In the genomic region with DNA sequence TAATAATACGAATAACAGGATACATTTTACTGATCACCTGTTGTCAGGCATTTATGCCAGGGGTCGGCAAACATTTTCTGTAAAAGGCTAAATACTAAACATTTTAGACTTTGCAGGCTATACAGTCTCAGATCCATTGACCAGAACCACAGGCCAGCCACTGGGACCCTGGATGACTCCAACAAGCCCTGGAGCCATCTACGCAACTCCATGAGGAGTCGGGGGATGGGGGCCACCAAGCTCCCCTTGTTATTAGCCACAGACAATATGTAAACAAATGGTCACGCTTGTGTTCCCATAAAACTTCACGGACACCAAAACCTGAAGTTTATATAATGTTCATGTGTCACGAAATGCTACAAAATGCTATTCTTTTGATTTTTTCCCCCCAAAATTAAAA, we compare ENCODE assay signal across 19 cellular contexts. TPM values are rescaled to one million over a fixed set of nuclear protein-coding genes. Genes with fewer than 3 reads are reported as not detected.
A peak's percentile ranks its signal among the peaks of the same experiment; 100 is the strongest.
DNase-seq lines count a peak whose midpoint lies in the region; ATAC-seq, FAIRE-seq and TF ChIP-seq lines count a peak whose summit lies in the region.
"Had no signal": no experiment of that assay in that cellular context is flagged by ENCODE, and none has a peak within 500 bp of the region (broad histone marks: within the 10 kb centered on the region; RNA-seq: fewer than 3 reads in every experiment).

No MANE protein-coding gene starts in this region.

- intact Hi-C loops in K562 (cut with micrococcal nuclease) (loop anchor here (10.0 kb wide), 1 partner anchor 87 kb away; the partner anchor contains the start of gene C22orf31), kidney (cut with DNase I) (no loop called here), spleen (cut with DNase I; ENCODE audit: low total_unique reads) (no loop called here)

- H3K27me3 Mint-ChIP-seq in GM23338 (ENCODE audit: insufficient read depth, low read depth, poor library complexity): peaks cover 12% of the 10 kb centered on the region

- H3K9ac ChIP-seq in K562 (ENCODE audit: insufficient read depth in 1 of 2, low read depth in 2 of 2, low read length in 2 of 2): no peak overlapping the region
- no peak overlapping the region for H3K9ac ChIP-seq in kidney (ENCODE audit: low read length in 2 of 2)

- 94% methylated on average over 7 of the region's 7 CpGs for WGBS in K562 (ENCODE audit: insufficient coverage, low coverage, missing lambda C conversion rate)
- WGBS in spleen, 5 donors: 88 to 97% (median 95%) methylated on average over 7 of the region's 7 CpGs

- TF ChIP-seq POLR2A in K562 (conservative IDR thresholded peaks at IDR 0.05) (no peak), spleen (IDR thresholded peaks at IDR 0.05) (no peak)

- H4K20me1 ChIP-seq in GM23338 (replicated peaks; ENCODE audit: insufficient read depth) (no peaks in the 10 kb centered on the region), K562 (replicated peaks; ENCODE audit: control insufficient read depth, insufficient read depth, low read length) (no peaks in the 10 kb centered on the region)

- no peak for TF ChIP-seq RAD21 in K562 (CRISPR knock-in tag; conservative IDR thresholded peaks at IDR 0.05 in 1 of 2, IDR thresholded peaks at IDR 0.05 in 1 of 2)

- no peaks in the 10 kb centered on the region for H3K9me3 ChIP-seq in K562 (replicated peaks; ENCODE audit: control insufficient read depth, insufficient read depth, low read depth, low read length)
- H3K9me3 ChIP-seq in kidney (ENCODE audit: control insufficient read depth in 1 of 2, low read length in 2 of 2): no peaks in the 10 kb centered on the region
- H3K9me3 ChIP-seq in spleen: no peaks in the 10 kb centered on the region

- no peaks in the 10 kb centered on the region for H3K9me3 Mint-ChIP-seq in GM23338
- H3K9me3 Mint-ChIP-seq: CD4-positive, CD25-positive, alpha-beta regulatory T cell had no signal

- no peaks in the 10 kb centered on the region for H3K9me2 ChIP-seq in GM23338 (ENCODE audit: insufficient read depth)

- H3K4me3 ChIP-seq in GM23338 (no peak overlapping the region), K562 (no peak overlapping the region), kidney (ENCODE audit: low read length in 2 of 2) (no peak overlapping the region), spleen (no peak overlapping the region)

- H3K4me1 Mint-ChIP-seq in GM23338: peaks cover 43% of the 10 kb centered on the region

- TF ChIP-seq EP300 in K562 (IDR thresholded peaks at IDR 0.05; ENCODE audit: low read length): no peak

- TF ChIP-seq CTCF in GM23338 (conservative IDR thresholded peaks at IDR 0.05; ENCODE audit: low read depth in 2 of 2) (no peak), K562 (IDR thresholded peaks at IDR 0.05 in 2 of 3, conservative IDR thresholded peaks at IDR 0.05 in 1 of 3; ENCODE audit: insufficient read depth in 2 of 3, low read depth in 1 of 3, low read length in 3 of 3) (no peak), kidney (IDR thresholded peaks at IDR 0.05; ENCODE audit: borderline replicate concordance, extremely low read depth, insufficient read depth) (no peak), spleen (IDR thresholded peaks at IDR 0.05 in 8 of 11, conservative IDR thresholded peaks at IDR 0.05 in 3 of 11) (no peak)

- in situ Hi-C loops in K562 (cut with MboI): loop anchor here (10.0 kb wide), 1 partner anchor 297 kb away; no protein-coding TSS in a partner anchor

- H3K27me3 ChIP-seq in GM23338 (ENCODE audit: insufficient read depth) (no peaks in the 10 kb centered on the region), K562 (ENCODE audit: control insufficient read depth in 2 of 2, insufficient read depth in 2 of 2, low read length in 2 of 2) (no peaks in the 10 kb centered on the region), spleen (replicated peaks in 1 of 7) (peaks cover 0 to 41% (median 0%) of the 10 kb centered on the region in 7 donors)

- H3K27ac Mint-ChIP-seq in GM23338: peak overlapping the region; percentile 59; the same call in 1 of the 2 replicates

- CTCF ChIA-PET in K562 (lab: Yijun Ruan, JAX; ENCODE audit: low intra/inter-chr PET ratio): no interaction called here

- H3K36me3 Mint-ChIP-seq in GM23338 (ENCODE audit: low read depth): no peaks in the 10 kb centered on the region
- H3K36me3 Mint-ChIP-seq: CD4-positive, CD25-positive, alpha-beta regulatory T cell had no signal

- ATAC-seq in GM23338 (no peak), K562 (no peak), HG03432 (IDR thresholded peaks at IDR 0.05; ENCODE audit: unreplicated experiment) (no peak), HG02759 (IDR thresholded peaks at IDR 0.05; ENCODE audit: unreplicated experiment) (no peak)
- ATAC-seq: HepG2 had no signal

- H3K4me1 ChIP-seq in GM23338 (ENCODE audit: insufficient read depth) (peaks cover 36% of the 10 kb centered on the region), K562 (replicated peaks in 1 of 2; ENCODE audit: control insufficient read depth in 2 of 2, insufficient read depth in 2 of 2, low read length in 2 of 2) (peaks cover 14 to 24% of the 10 kb centered on the region in 2 experiments), kidney (ENCODE audit: control insufficient read depth in 1 of 2, insufficient read depth in 1 of 2, low read depth in 1 of 2, low read length in 2 of 2) (peaks cover 5 to 9% of the 10 kb centered on the region in 2 donors), spleen (peaks cover 18 to 62% (median 53%) of the 10 kb centered on the region in 6 donors)

- no peak for DNase-seq in GM23338 (ENCODE audit: low spot score)
- no peak for DNase-seq in K562 (ENCODE audit: extremely low read depth in 1 of 4, low spot score in 3 of 4)
- DNase-seq in kidney: peak; percentile 28
- DNase-seq in spleen: no peak
- DNase-seq in NCI-H524 (lab: John Stamatoyannopoulos, UW): no peak
- DNase-seq: ACHN; CD4-positive, CD25-positive, alpha-beta regulatory T cell; DMS79 treated with DMSO at 0.1 percent for 48 hours; HCEC 1CT; MM.1S; NCI-H1105; NCI-H187; NCI-H446 treated with DMSO at 0.1 percent for 48 hours; NCI-H82 had no signal

- FAIRE-seq in K562 (lab: Jason Lieb, UNC) (no peak), kidney (lab: Jason Lieb, UNC) (no peak)
- FAIRE-seq: G401.6, GM12891, HepG2 had no signal

- no peaks in the 10 kb centered on the region for H3K9me1 ChIP-seq in K562 (ENCODE audit: control insufficient read depth, insufficient read depth, low read length)

- no TSS peak for BruUV-seq in K562 (replicated peaks; lab: Mats Ljungman, UMichigan)

- H2AFZ ChIP-seq in GM23338 (0 out of 2 replicates have a peak overlapping the region, but pooled peaks have one; percentile 65), K562 (ENCODE audit: low read depth, low read length) (no peak overlapping the region)

- H3K36me3 ChIP-seq in GM23338 (ENCODE audit: insufficient read depth): no peaks in the 10 kb centered on the region
- no peaks in the 10 kb centered on the region for H3K36me3 ChIP-seq in K562 (ENCODE audit: control insufficient read depth, insufficient read depth, low read length)
- H3K36me3 ChIP-seq in kidney (ENCODE audit: control insufficient read depth in 1 of 2, insufficient read depth in 2 of 2, low read length in 2 of 2): peaks cover 0 to 2% of the 10 kb centered on the region in 2 donors
- peaks cover 0 to 1% (median 0%) of the 10 kb centered on the region in 6 donors for H3K36me3 ChIP-seq in spleen

- H3K79me2 ChIP-seq in GM23338 (replicated peaks; ENCODE audit: insufficient read depth) (no peaks in the 10 kb centered on the region), K562 (ENCODE audit: control insufficient read depth, insufficient read depth, low read length) (no peaks in the 10 kb centered on the region)

- POLR2A ChIA-PET in K562 (lab: Yijun Ruan, JAX): interaction anchor here (1.1 to 1.7 kb wide), 4 partner anchors 9 to 94 kb away, joined by 3 to 9 read pairs (median 4); no protein-coding TSS in a partner anchor

- H3K4me2 ChIP-seq in GM23338 (peak overlapping the region; percentile 68), K562 (ENCODE audit: insufficient read depth, low read length) (no peak overlapping the region)

- H3F3A ChIP-seq in GM23338 (replicated peaks; ENCODE audit: low read depth): peaks cover 6% of the 10 kb centered on the region; the same call in 1 of the 2 replicates

- H3K4me3 Mint-ChIP-seq in GM23338: 0 out of 3 replicates have a peak overlapping the region, but pooled peaks have one; percentile 19
- H3K4me3 Mint-ChIP-seq: CD4-positive, CD25-positive, alpha-beta regulatory T cell had no signal

- H3K27ac ChIP-seq in GM23338 (ENCODE audit: low read depth) (no peak overlapping the region), K562 (ENCODE audit: extremely low read depth, low read depth, low read length) (0 out of 3 replicates have a peak overlapping the region, but pooled peaks have one; percentile 19), kidney (ENCODE audit: low read depth in 2 of 2, low read length in 2 of 2) (no peak overlapping the region), spleen (peak overlapping the region in 7 of 8 donors; percentile 6 to 91 (median 85))

TF ChIP-seq in GM23338, 12 proteins besides CTCF, POLR2A, EP300 and RAD21 (continues in another document):
- no peak for TF ChIP-seq EZH2phosphoT487 (IDR thresholded peaks at IDR 0.05; ENCODE audit: unreplicated experiment)
- TF ChIP-seq ZNF331 (CRISPR knock-in tag; IDR thresholded peaks at IDR 0.05; ENCODE audit: low read depth): no peak

TF ChIP-seq in K562, 482 proteins besides CTCF, POLR2A, EP300 and RAD21 (continues in another document):
- 0 out of 2 replicates have a peak, but pooled peaks have one; percentile 38 for TF ChIP-seq RFX5 (IDR thresholded peaks at IDR 0.05; ENCODE audit: low read depth, low read length)

RNA-seq across cellular contexts. Expression of gene EMID1, which starts 54.4 kb away (rescaled TPM):
- total RNA-seq in GM23338 (2014; rRNA removed; shearing (Covaris generic)): 13.2 and 13.4 TPM in 2 replicates
- polyA plus RNA-seq in GM23338 (2016; fragmentation: Nextera tagmentation; extraction: Ambion mirVana): 3.0 and 3.5 TPM in 2 replicates
- 9.5 and 19.2 TPM in 2 replicates for total RNA-seq in K562 (2011; cell fraction: chromatin; rRNA removed; ENCODE audit: low replicate concordance)
- total RNA-seq in K562 (2011; cell fraction: nucleolus; rRNA removed): 12.4 and 12.8 TPM in 2 replicates
- total RNA-seq in K562 (2011; cell fraction: nucleoplasm; rRNA removed): 11.4 and 13.8 TPM in 2 replicates
- total RNA-seq in K562 (2014; rRNA removed): 5.5 and 6.9 TPM in 2 replicates
- 0.80 and 0.91 TPM in 2 replicates for total RNA-seq in K562 (2014; rRNA removed; fragmentation: Illumina TruSeq; extraction: Trizol)
- 3.0 TPM in 2 replicates for total RNA-seq in K562 (2015; rRNA removed; fragmentation: Illumina TruSeq; extraction: Trizol)
- 5.7 and 7.2 TPM in 2 replicates for total RNA-seq in K562 (2021)
- polyA plus RNA-seq in K562 (2011; rRNA removed): 2.7 and 3.0 TPM in 2 replicates
- polyA plus RNA-seq in K562 (2011; cell fraction: cytosol; rRNA removed): 2.8 and 9.9 TPM in 2 replicates
- 4.6 and 10.5 TPM in 2 replicates for polyA plus RNA-seq in K562 (2011; cell fraction: nucleus; rRNA removed)
- 5.3 and 46.5 TPM in 2 replicates for polyA plus RNA-seq in K562 (2012)
- 1.6 and 2.6 TPM in 2 replicates for polyA plus RNA-seq in K562 (2014; fragmentation: Illumina TruSeq; extraction: Trizol)
- under 1 TPM; 0.15 to 0.17 TPM for polyA plus RNA-seq in K562 (2014; fragmentation: Nextera tagmentation; extraction: Ambion mirVana)
- 4.9 and 6.9 TPM in 2 replicates for polyA plus RNA-seq in K562 (2014; rRNA removed)
- polyA minus RNA-seq in K562 (2011; rRNA and poly(A)+ RNA removed): 1.1 and 2.6 TPM in 2 replicates
- 1.0 and 2.4 TPM in 2 replicates for polyA minus RNA-seq in K562 (2011; cell fraction: cytosol; rRNA and poly(A)+ RNA removed)
- polyA minus RNA-seq in K562 (2011; cell fraction: nucleus; rRNA and poly(A)+ RNA removed): 4.3 and 5.3 TPM in 2 replicates
- 9.6 TPM for total RNA-seq in kidney
- polyA plus RNA-seq in kidney (ENCODE audit: insufficient read depth, low read depth, low replicate concordance): 25.5 TPM
- total RNA-seq in spleen: 10 to 100 TPM; 38.0 to 90.3 (median 62.0) TPM
- polyA plus RNA-seq in spleen: 10 to 100 TPM; 18.5 to 62.6 (median 60.4) TPM

Comparison
In these comparisons a context has a peak if more than half of its experiments do, and no peak if none do; other contexts are left out.
1. H3K27ac ChIP-seq: peak in K562 (single experiment) and spleen (7 of 8); none in GM23338 (single experiment) and kidney (0 of 2).